1 cellular context compared by ENCODE assay signal in the genomic region with DNA sequence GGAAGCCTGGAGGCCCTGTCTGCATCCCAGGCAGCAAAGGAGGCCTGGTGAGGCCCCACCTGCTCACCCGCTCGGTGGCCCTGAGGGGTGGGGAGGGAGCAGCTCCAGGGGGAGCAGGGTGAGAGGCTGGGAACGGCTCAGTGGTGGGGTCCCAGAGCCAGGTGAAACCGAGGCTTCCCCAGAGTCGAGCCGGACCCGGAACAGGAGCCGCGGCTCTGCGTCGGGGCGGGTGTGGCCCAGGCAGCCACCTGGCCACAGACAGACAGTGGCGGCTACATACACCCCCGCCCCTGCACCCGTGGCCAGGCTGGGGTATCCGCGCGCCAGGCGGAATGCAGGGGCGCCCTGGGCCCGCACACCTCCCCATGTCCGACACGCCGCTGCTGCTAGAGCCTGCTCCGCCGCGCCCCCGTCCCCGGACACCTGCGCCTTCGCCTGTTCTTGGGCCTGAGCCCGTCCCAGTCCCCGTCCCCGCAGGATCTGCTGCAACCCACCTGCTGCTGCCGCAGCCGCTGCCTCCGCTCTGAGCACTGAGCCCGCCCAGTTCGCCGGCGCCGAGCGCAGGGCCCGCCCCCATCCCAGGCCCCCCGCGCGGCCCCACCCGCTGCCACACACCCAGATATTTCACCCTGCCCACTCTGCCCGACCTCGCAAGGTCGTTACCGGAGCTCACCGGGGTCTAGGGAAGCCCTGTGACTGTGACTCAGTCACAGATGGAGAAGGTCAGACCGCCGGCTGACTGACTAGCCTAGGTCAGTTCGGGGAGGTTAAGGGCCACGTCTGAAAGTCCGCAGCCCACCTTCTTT.
TF ChIP-seq lines count a peak whose summit lies in the region.

A gene with protein sequence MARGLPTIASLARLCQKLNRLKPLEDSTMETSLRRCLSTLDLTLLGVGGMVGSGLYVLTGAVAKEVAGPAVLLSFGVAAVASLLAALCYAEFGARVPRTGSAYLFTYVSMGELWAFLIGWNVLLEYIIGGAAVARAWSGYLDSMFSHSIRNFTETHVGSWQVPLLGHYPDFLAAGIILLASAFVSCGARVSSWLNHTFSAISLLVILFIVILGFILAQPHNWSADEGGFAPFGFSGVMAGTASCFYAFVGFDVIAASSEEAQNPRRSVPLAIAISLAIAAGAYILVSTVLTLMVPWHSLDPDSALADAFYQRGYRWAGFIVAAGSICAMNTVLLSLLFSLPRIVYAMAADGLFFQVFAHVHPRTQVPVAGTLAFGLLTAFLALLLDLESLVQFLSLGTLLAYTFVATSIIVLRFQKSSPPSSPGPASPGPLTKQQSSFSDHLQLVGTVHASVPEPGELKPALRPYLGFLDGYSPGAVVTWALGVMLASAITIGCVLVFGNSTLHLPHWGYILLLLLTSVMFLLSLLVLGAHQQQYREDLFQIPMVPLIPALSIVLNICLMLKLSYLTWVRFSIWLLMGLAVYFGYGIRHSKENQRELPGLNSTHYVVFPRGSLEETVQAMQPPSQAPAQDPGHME (minus strand): TSS at position 525 of the 806 bp plus-strand sequence. CDS start 749 bp downstream, outside the sequence.

TF ChIP-seq in K562, 482 proteins besides CTCF, POLR2A, EP300 and RAD21 (continued from another document and continues in another):
- TF ChIP-seq, protein P1, sequence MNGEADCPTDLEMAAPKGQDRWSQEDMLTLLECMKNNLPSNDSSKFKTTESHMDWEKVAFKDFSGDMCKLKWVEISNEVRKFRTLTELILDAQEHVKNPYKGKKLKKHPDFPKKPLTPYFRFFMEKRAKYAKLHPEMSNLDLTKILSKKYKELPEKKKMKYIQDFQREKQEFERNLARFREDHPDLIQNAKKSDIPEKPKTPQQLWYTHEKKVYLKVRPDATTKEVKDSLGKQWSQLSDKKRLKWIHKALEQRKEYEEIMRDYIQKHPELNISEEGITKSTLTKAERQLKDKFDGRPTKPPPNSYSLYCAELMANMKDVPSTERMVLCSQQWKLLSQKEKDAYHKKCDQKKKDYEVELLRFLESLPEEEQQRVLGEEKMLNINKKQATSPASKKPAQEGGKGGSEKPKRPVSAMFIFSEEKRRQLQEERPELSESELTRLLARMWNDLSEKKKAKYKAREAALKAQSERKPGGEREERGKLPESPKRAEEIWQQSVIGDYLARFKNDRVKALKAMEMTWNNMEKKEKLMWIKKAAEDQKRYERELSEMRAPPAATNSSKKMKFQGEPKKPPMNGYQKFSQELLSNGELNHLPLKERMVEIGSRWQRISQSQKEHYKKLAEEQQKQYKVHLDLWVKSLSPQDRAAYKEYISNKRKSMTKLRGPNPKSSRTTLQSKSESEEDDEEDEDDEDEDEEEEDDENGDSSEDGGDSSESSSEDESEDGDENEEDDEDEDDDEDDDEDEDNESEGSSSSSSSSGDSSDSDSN (IDR thresholded peaks at IDR 0.05; ENCODE audit: borderline replicate concordance in 1 of 2, low read depth in 2 of 2, low read length in 2 of 2): 0 out of 4 replicates have a peak, but pooled peaks of 1 of the 2 experiments have one; percentile 29
- 0 out of 2 replicates have a peak, but pooled peaks have one; percentile 55 for TF ChIP-seq CBFB (CRISPR knock-in tag; IDR thresholded peaks at IDR 0.05)
- TF ChIP-seq CREM (IDR thresholded peaks at IDR 0.05; ENCODE audit: low read depth): 0 out of 2 replicates have a peak, but pooled peaks have one; percentile 14
- peak; percentile 23; the same call in 1 of the 2 replicates for TF ChIP-seq JUND (IDR thresholded peaks at IDR 0.05; ENCODE audit: borderline replicate concordance, low read depth, low read length)
- no peak for TF ChIP-seq JUND (tag; IDR thresholded peaks at IDR 0.05; ENCODE audit: borderline replicate concordance, low read depth, low read length)
- no peak for TF ChIP-seq E2F3 (CRISPR knock-in tag; IDR thresholded peaks at IDR 0.05)
- no peak for TF ChIP-seq HDAC3 (IDR thresholded peaks at IDR 0.05; ENCODE audit: borderline replicate concordance, partially characterized antibody)
- peak; percentile 78; the same call in 1 of the 2 replicates for TF ChIP-seq ELF4 (CRISPR knock-in tag; IDR thresholded peaks at IDR 0.05)
- 0 out of 2 replicates have a peak, but pooled peaks have one; percentile 27 for TF ChIP-seq NR2C2 (CRISPR knock-in tag; IDR thresholded peaks at IDR 0.05)
- no peak for TF ChIP-seq NR2C2 (tag; IDR thresholded peaks at IDR 0.05)
- no peak for TF ChIP-seq KDM2B (CRISPR knock-in tag; IDR thresholded peaks at IDR 0.05)
- TF ChIP-seq HNRNPL (IDR thresholded peaks at IDR 0.05; ENCODE audit: low read depth, low read length): peak; percentile 33; the same call in 1 of the 2 replicates
- TF ChIP-seq, protein P2, sequence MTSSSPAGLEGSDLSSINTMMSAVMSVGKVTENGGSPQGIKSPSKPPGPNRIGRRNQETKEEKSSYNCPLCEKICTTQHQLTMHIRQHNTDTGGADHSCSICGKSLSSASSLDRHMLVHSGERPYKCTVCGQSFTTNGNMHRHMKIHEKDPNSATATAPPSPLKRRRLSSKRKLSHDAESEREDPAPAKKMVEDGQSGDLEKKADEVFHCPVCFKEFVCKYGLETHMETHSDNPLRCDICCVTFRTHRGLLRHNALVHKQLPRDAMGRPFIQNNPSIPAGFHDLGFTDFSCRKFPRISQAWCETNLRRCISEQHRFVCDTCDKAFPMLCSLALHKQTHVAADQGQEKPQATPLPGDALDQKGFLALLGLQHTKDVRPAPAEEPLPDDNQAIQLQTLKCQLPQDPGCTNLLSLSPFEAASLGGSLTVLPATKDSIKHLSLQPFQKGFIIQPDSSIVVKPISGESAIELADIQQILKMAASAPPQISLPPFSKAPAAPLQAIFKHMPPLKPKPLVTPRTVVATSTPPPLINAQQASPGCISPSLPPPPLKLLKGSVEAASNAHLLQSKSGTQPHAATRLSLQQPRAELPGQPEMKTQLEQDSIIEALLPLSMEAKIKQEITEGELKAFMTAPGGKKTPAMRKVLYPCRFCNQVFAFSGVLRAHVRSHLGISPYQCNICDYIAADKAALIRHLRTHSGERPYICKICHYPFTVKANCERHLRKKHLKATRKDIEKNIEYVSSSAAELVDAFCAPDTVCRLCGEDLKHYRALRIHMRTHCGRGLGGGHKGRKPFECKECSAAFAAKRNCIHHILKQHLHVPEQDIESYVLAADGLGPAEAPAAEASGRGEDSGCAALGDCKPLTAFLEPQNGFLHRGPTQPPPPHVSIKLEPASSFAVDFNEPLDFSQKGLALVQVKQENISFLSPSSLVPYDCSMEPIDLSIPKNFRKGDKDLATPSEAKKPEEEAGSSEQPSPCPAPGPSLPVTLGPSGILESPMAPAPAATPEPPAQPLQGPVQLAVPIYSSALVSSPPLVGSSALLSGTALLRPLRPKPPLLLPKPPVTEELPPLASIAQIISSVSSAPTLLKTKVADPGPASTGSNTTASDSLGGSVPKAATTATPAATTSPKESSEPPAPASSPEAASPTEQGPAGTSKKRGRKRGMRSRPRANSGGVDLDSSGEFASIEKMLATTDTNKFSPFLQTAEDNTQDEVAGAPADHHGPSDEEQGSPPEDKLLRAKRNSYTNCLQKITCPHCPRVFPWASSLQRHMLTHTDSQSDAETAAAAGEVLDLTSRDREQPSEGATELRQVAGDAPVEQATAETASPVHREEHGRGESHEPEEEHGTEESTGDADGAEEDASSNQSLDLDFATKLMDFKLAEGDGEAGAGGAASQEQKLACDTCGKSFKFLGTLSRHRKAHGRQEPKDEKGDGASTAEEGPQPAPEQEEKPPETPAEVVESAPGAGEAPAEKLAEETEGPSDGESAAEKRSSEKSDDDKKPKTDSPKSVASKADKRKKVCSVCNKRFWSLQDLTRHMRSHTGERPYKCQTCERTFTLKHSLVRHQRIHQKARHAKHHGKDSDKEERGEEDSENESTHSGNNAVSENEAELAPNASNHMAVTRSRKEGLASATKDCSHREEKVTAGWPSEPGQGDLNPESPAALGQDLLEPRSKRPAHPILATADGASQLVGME (CRISPR knock-in tag; IDR thresholded peaks at IDR 0.05): peak; percentile 12; the same call in 1 of the 2 replicates
- TF ChIP-seq, protein P3, sequence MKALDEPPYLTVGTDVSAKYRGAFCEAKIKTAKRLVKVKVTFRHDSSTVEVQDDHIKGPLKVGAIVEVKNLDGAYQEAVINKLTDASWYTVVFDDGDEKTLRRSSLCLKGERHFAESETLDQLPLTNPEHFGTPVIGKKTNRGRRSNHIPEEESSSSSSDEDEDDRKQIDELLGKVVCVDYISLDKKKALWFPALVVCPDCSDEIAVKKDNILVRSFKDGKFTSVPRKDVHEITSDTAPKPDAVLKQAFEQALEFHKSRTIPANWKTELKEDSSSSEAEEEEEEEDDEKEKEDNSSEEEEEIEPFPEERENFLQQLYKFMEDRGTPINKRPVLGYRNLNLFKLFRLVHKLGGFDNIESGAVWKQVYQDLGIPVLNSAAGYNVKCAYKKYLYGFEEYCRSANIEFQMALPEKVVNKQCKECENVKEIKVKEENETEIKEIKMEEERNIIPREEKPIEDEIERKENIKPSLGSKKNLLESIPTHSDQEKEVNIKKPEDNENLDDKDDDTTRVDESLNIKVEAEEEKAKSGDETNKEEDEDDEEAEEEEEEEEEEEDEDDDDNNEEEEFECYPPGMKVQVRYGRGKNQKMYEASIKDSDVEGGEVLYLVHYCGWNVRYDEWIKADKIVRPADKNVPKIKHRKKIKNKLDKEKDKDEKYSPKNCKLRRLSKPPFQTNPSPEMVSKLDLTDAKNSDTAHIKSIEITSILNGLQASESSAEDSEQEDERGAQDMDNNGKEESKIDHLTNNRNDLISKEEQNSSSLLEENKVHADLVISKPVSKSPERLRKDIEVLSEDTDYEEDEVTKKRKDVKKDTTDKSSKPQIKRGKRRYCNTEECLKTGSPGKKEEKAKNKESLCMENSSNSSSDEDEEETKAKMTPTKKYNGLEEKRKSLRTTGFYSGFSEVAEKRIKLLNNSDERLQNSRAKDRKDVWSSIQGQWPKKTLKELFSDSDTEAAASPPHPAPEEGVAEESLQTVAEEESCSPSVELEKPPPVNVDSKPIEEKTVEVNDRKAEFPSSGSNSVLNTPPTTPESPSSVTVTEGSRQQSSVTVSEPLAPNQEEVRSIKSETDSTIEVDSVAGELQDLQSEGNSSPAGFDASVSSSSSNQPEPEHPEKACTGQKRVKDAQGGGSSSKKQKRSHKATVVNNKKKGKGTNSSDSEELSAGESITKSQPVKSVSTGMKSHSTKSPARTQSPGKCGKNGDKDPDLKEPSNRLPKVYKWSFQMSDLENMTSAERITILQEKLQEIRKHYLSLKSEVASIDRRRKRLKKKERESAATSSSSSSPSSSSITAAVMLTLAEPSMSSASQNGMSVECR (CRISPR knock-in tag; IDR thresholded peaks at IDR 0.05): peak; percentile 62; the same call in 1 of the 2 replicates
- no peak for TF ChIP-seq HIVEP1 (CRISPR knock-in tag; IDR thresholded peaks at IDR 0.05)
- peak; percentile 25 for TF ChIP-seq KDM5B (IDR thresholded peaks at IDR 0.05; ENCODE audit: insufficient replicate concordance, low read depth, low read length)
- no peak for TF ChIP-seq ARHGAP35 (IDR thresholded peaks at IDR 0.05; ENCODE audit: partially characterized antibody)
- peak; percentile 40; the same call in 1 of the 2 replicates for TF ChIP-seq JUN (IDR thresholded peaks at IDR 0.05; ENCODE audit: borderline replicate concordance, low read depth, low read length)
- 0 out of 2 replicates have a peak, but pooled peaks have one; percentile 68 for TF ChIP-seq JUN (CRISPR knock-in tag; IDR thresholded peaks at IDR 0.05; ENCODE audit: borderline replicate concordance)
- peak; percentile 10; the same call in 1 of the 2 replicates for TF ChIP-seq TCF7L2 (IDR thresholded peaks at IDR 0.05; ENCODE audit: low read depth, low read length)
- TF ChIP-seq THAP12 (CRISPR knock-in tag; IDR thresholded peaks at IDR 0.05): peak; percentile 78; the same call in 1 of the 2 replicates
- TF ChIP-seq RAD51 (IDR thresholded peaks at IDR 0.05; ENCODE audit: borderline replicate concordance, low read depth): no peak
- TF ChIP-seq STAG1 (CRISPR knock-in tag; IDR thresholded peaks at IDR 0.05; ENCODE audit: borderline replicate concordance): peak; percentile 39; the same call in 1 of the 2 replicates
- TF ChIP-seq MBD1 (CRISPR knock-in tag; IDR thresholded peaks at IDR 0.05): no peak
- TF ChIP-seq HDAC6 (IDR thresholded peaks at IDR 0.05; ENCODE audit: low read depth, low read length): 0 out of 2 replicates have a peak, but pooled peaks have one; percentile 26
- TF ChIP-seq, protein P4, sequence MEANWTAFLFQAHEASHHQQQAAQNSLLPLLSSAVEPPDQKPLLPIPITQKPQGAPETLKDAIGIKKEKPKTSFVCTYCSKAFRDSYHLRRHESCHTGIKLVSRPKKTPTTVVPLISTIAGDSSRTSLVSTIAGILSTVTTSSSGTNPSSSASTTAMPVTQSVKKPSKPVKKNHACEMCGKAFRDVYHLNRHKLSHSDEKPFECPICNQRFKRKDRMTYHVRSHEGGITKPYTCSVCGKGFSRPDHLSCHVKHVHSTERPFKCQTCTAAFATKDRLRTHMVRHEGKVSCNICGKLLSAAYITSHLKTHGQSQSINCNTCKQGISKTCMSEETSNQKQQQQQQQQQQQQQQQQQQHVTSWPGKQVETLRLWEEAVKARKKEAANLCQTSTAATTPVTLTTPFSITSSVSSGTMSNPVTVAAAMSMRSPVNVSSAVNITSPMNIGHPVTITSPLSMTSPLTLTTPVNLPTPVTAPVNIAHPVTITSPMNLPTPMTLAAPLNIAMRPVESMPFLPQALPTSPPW (CRISPR knock-in tag; IDR thresholded peaks at IDR 0.05): peak; percentile 73
- peak; percentile 74; the same call in 1 of the 2 replicates for TF ChIP-seq TAF15 (IDR thresholded peaks at IDR 0.05; ENCODE audit: low read depth, low read length)
- TF ChIP-seq ZNF133 (CRISPR knock-in tag; IDR thresholded peaks at IDR 0.05): 0 out of 2 replicates have a peak, but pooled peaks have one; percentile 58
- TF ChIP-seq ZNF184 (CRISPR knock-in tag; IDR thresholded peaks at IDR 0.05): 0 out of 2 replicates have a peak, but pooled peaks have one; percentile 51
- peak in 1 of 2 experiments; percentile 17; a peak in 1 of 4 replicates for TF ChIP-seq TEAD1 (CRISPR knock-in tag; IDR thresholded peaks at IDR 0.05)
